In genomic region chr2:215377283-215377682, GRCh38 we compare ENCODE assay signal across 21 cellular contexts.
"Had no signal": no experiment of that assay in that cellular context is flagged by ENCODE, and none has a peak within 500 bp of the region (broad histone marks: within the 10 kb centered on the region; RNA-seq: fewer than 3 reads in every experiment).

No MANE protein-coding gene starts in this region.

- H3K27ac ChIP-seq: ascending aorta, breast epithelium, gastrocnemius medialis, VCaP had no signal

- H3K9me2 ChIP-seq: SK-N-SH had no signal

- H3K4me1 Mint-ChIP-seq: memory B cell, naive B cell, neural crest cell had no signal

- H3K4me1 ChIP-seq: ascending aorta, breast epithelium, gastrocnemius medialis had no signal

- H3K4me3 ChIP-seq: ascending aorta, breast epithelium, gastrocnemius medialis had no signal

- H3K27me3 Mint-ChIP-seq: memory B cell, naive B cell had no signal

- H3K9me3 Mint-ChIP-seq: activated naive CD4-positive, alpha-beta T cell treated with anti-CD3 and anti-CD28 coated beads, Interleukin-2, amount 50 U/mL, for 72 hours; neural crest cell had no signal

- H3K36me3 ChIP-seq: breast epithelium had no signal

- H3K27me3 ChIP-seq: ascending aorta, breast epithelium, gastrocnemius medialis had no signal

- H3K4me3 Mint-ChIP-seq: activated CD8-positive, alpha-beta T cell treated with anti-CD3 and anti-CD28 coated beads, Interleukin-2, amount 10 ng/mL, durations not matched to agents 7 days and 5 days; memory B cell; naive B cell; neural crest cell had no signal

- DNase-seq: activated CD4-positive, alpha-beta T cell treated with anti-CD3 and anti-CD28 coated beads, Interleukin-2, amount 50 U/mL, for 1 hour; activated CD4-positive, CD25-positive, alpha-beta regulatory T cell treated with anti-CD3 and anti-CD28 coated beads, Interleukin-2, amount 50 U/mL, for 72 hours; activated CD8-positive, alpha-beta T cell treated with anti-CD3 and anti-CD28 coated beads, Interleukin-2, amount 10 ng/mL, durations not matched to agents 7 days and 5 days; activated gamma-delta T cell treated with Interleukin-2 at 50 U/mL for 16 hours; activated T-cell treated with anti-CD3 and anti-CD28 coated beads, Interleukin-2, amount 50 U/mL, for 1 hour; cortex of kidney; gastrocnemius medialis; hypothalamus; naive B cell; occipital lobe; retina; SK-N-SH; stimulated activated CD4-positive, alpha-beta T cell treated with anti-CD3 and anti-CD28 coated beads, Interleukin-4, amount 100 ng/mL, for 24 hours; stimulated activated naive CD8-positive, alpha-beta T cell treated with anti-CD3 and anti-CD28 coated beads, Interleukin-15, Interleukin-2, amounts not matched to agents 100 U/mL and 50 U/mL, for 24 hours; T-helper 2 cell had no signal

- H3K9ac ChIP-seq: SK-N-SH had no signal

- H3K36me3 Mint-ChIP-seq: naive B cell had no signal

- H3K9me3 ChIP-seq: ascending aorta, breast epithelium, gastrocnemius medialis, SK-N-SH had no signal

- H3K4me2 ChIP-seq: SK-N-SH had no signal

- H3K27ac Mint-ChIP-seq: activated CD8-positive, alpha-beta T cell treated with anti-CD3 and anti-CD28 coated beads, Interleukin-2, amount 10 ng/mL, durations not matched to agents 7 days and 5 days; activated naive CD4-positive, alpha-beta T cell treated with anti-CD3 and anti-CD28 coated beads, Interleukin-2, amount 50 U/mL, for 72 hours; memory B cell had no signal

- ATAC-seq: activated CD8-positive, alpha-beta T cell treated with anti-CD3 and anti-CD28 coated beads, Interleukin-2, amount 10 ng/mL, durations not matched to agents 7 days and 5 days; activated naive CD4-positive, alpha-beta T cell treated with anti-CD3 and anti-CD28 coated beads, Interleukin-2, amount 50 U/mL, for 72 hours; gastrocnemius medialis; stimulated activated naive CD8-positive, alpha-beta T cell treated with anti-CD3 and anti-CD28 coated beads, Interleukin-15, Interleukin-2, amounts not matched to agents 100 U/mL and 50 U/mL, for 24 hours had no signal
